ENCODE assay signal across 10 cellular contexts in the genomic region with DNA sequence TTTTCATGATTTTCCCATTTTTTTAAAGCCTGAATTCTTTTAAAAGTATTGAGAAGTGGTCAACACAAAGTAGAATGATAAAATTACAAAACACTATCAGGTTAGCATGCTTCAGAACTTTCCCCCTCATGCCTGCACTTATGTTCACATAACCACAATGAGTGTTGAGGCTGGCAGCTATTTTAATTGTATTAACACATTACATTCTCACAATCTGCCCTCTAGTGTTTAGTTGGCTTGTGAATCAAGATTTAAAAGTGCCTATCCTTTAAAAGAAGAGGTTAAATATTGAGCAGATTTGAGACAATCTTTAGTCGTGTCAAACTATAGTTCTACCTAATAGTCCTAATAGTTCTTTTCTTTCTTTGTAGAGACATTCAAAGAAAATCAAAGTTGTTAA.
DNase-seq lines count a peak whose midpoint lies in the region; ATAC-seq and TF ChIP-seq lines count a peak whose summit lies in the region.
"Had no signal": no experiment of that assay in that cellular context is flagged by ENCODE, and none has a peak within 500 bp of the region (broad histone marks: within the 10 kb centered on the region; RNA-seq: fewer than 3 reads in every experiment).

No MANE protein-coding gene starts in this region.

- H3K9ac ChIP-seq in PC-3 (ENCODE audit: low read length), result no peak overlapping the region
- H3K9ac ChIP-seq in subcutaneous abdominal adipose tissue (ENCODE audit: low read length in 5 of 5), result no peak overlapping the region

- no peak overlapping the region for H3K27ac ChIP-seq in cardiac muscle cell
- no peak overlapping the region for H3K27ac ChIP-seq in right atrium auricular region
- H3K27ac ChIP-seq in PC-3 (ENCODE audit: low read length), result no peak overlapping the region
- H3K27ac ChIP-seq in epithelial cell of prostate, result peak overlapping the region; percentile 79
- H3K27ac ChIP-seq in subcutaneous abdominal adipose tissue (ENCODE audit: low read depth, low read length), result peak overlapping the region; percentile 12

- intact Hi-C loops in PC-3 (cut with micrococcal nuclease), result loop anchor here (1.0 to 5.0 kb wide), 2 partner anchors 85 to 264 kb away; no protein-coding TSS in a partner anchor

- no peaks in the 10 kb centered on the region for H3K4me1 ChIP-seq in cardiac muscle cell (ENCODE audit: low read depth)
- no peaks in the 10 kb centered on the region for H3K4me1 ChIP-seq in right atrium auricular region
- H3K4me1 ChIP-seq in PC-3 (ENCODE audit: insufficient read depth, low read length), result peaks cover 26% of the 10 kb centered on the region
- no peaks in the 10 kb centered on the region for H3K4me1 ChIP-seq in subcutaneous abdominal adipose tissue (ENCODE audit: control insufficient read depth in 5 of 5, insufficient read depth in 5 of 5, low read length in 5 of 5)

- ATAC-seq in PC-3, result peak; percentile 35; the same call in 1 of the 2 replicates
- no peak for ATAC-seq in GM18870 (IDR thresholded peaks at IDR 0.05; ENCODE audit: unreplicated experiment)
- ATAC-seq: body of pancreas, mucosa of descending colon had no signal

- no peaks in the 10 kb centered on the region for H3K9me2 ChIP-seq in PC-3 (replicated peaks; ENCODE audit: low read length)

- H3K36me3 ChIP-seq in cardiac muscle cell (peaks cover 31% of the 10 kb centered on the region), right atrium auricular region (peaks cover 24% of the 10 kb centered on the region), PC-3 (ENCODE audit: low read depth, low read length) (no peaks in the 10 kb centered on the region), subcutaneous abdominal adipose tissue (ENCODE audit: control insufficient read depth in 5 of 5, insufficient read depth in 5 of 5, low read length in 5 of 5) (peaks cover 18 to 55% (median 31%) of the 10 kb centered on the region in 5 donors)

- peak in 1 of 2 donors; percentile 41 for DNase-seq in cardiac muscle cell (ENCODE audit: low read depth in 1 of 2, low spot score in 1 of 2)
- no peak for DNase-seq in right atrium auricular region (ENCODE audit: low spot score)
- DNase-seq in PC-3, result peak; percentile 45
- DNase-seq in epithelial cell of prostate (ENCODE audit: low read depth, low spot score), result no peak
- DNase-seq in NK-92 treated with Interleukin-12 subunit alpha and Interleukin-12 subunit beta, amount 100 ng/mL, for 24 hours (lab: John Stamatoyannopoulos, UW), result no peak
- no peak for DNase-seq in NCI-H2081 (lab: John Stamatoyannopoulos, UW)
- DNase-seq: body of pancreas, mucosa of descending colon had no signal

- POLR2A ChIA-PET in PC-3 (lab: Charles Lee; ENCODE audit: unreplicated experiment), result interaction anchor here (0.6 kb wide), 1 partner anchor 1264 kb away, joined by 3 read pairs; no protein-coding TSS in a partner anchor

- CTCF ChIA-PET in PC-3 (lab: Charles Lee), result interaction anchor here (0.7 kb wide), 1 partner anchor 14 kb away, joined by 3 read pairs; no protein-coding TSS in a partner anchor

- H3K27me3 ChIP-seq in cardiac muscle cell, result no peaks in the 10 kb centered on the region
- H3K27me3 ChIP-seq in right atrium auricular region, result no peaks in the 10 kb centered on the region
- H3K27me3 ChIP-seq in PC-3 (ENCODE audit: low read length), result no peaks in the 10 kb centered on the region
- no peaks in the 10 kb centered on the region for H3K27me3 ChIP-seq in subcutaneous abdominal adipose tissue (ENCODE audit: control insufficient read depth in 5 of 5, insufficient read depth in 4 of 5, low read length in 5 of 5)
- H3K27me3 ChIP-seq: body of pancreas had no signal

- H4K20me1 ChIP-seq in PC-3 (ENCODE audit: low read length), result no peaks in the 10 kb centered on the region

- BruUV-seq in PC-3 (replicated peaks; lab: Mats Ljungman, UMichigan), result no TSS peak

- H3K4me2 ChIP-seq in PC-3 (ENCODE audit: low read length), result no peak overlapping the region

- H3K4me3 ChIP-seq in cardiac muscle cell (no peak overlapping the region), right atrium auricular region (no peak overlapping the region), PC-3 (ENCODE audit: low read length) (no peak overlapping the region), subcutaneous abdominal adipose tissue (ENCODE audit: low read depth in 1 of 5, low read length in 5 of 5) (no peak overlapping the region)
- H3K4me3 ChIP-seq: body of pancreas, mucosa of descending colon had no signal

- H3F3A ChIP-seq in PC-3 (ENCODE audit: low read length, unreplicated experiment), result no peaks in the 10 kb centered on the region

- no peaks in the 10 kb centered on the region for H3K79me2 ChIP-seq in PC-3 (ENCODE audit: low read length)

- H2AFZ ChIP-seq in PC-3 (ENCODE audit: low read length), result no peak overlapping the region

- TF ChIP-seq CTCF in cardiac muscle cell (IDR thresholded peaks at IDR 0.05; ENCODE audit: low read depth, low read length) (peak; percentile 31), right atrium auricular region (IDR thresholded peaks at IDR 0.05) (peak in 1 of 2 donors; percentile 40), PC-3 (conservative IDR thresholded peaks at IDR 0.05; ENCODE audit: low read depth, low read length) (peak; percentile 60)

- H3K9me3 ChIP-seq in cardiac muscle cell (ENCODE audit: low read depth), result no peaks in the 10 kb centered on the region
- H3K9me3 ChIP-seq in right atrium auricular region, result no peaks in the 10 kb centered on the region
- no peaks in the 10 kb centered on the region for H3K9me3 ChIP-seq in PC-3 (ENCODE audit: low read length)
- no peaks in the 10 kb centered on the region for H3K9me3 ChIP-seq in subcutaneous abdominal adipose tissue (ENCODE audit: control insufficient read depth in 5 of 5, low read length in 5 of 5)
- H3K9me3 ChIP-seq: body of pancreas, mucosa of descending colon had no signal

Comparison
In these comparisons a context has a peak if more than half of its experiments do, and no peak if none do; other contexts are left out.
1. H3K27ac ChIP-seq: peak in epithelial cell of prostate (single experiment) and subcutaneous abdominal adipose tissue (single experiment); none in cardiac muscle cell (single experiment), right atrium auricular region (0 of 2) and PC-3 (single experiment).